In the genomic region with DNA sequence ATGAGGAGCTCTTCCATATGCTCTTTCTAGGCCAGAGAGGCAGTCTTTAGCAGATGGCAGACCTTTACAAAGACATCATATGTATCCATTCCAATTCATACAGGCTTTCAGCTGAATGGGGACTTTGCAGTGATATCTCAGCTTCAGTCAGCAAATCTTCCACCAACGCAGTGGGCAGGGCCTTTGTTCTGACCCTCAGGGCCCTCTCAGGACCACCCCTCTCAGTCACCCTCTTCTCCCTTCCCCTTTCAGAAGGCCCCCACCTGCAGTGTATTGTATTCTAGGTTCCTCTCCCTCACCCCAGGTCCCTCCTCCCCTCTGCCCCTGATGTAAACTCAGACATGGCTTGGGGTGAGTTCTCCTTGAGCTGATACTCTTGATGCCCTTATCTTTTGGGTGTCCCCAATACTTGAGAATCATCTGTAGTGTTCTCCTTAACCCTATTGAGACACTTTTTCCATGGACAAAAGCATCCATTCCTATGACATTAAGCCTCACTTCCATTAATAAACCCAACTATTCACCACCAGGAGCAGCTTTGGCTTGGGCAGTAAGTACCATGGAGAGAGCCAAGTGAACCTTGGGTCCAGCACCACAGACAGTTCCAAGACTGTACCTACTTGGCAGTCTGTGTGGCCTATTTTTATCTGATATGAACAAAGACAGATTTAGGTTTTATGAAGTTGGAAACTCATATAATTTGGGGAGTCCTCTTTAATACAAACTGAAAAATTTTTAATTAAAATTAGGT, we compare ENCODE assay signal across 1 cellular context.
TF ChIP-seq lines count a peak whose summit lies in the region.

No MANE protein-coding gene starts in this region.

TF ChIP-seq in HepG2, 621 proteins besides CTCF, POLR2A, EP300 and RAD21 (continued from another document and continues in another):
- TF ChIP-seq ZBTB26 (CRISPR knock-in tag; IDR thresholded peaks at IDR 0.05; ENCODE audit: borderline replicate concordance) (peak; percentile 86), SOX6 (IDR thresholded peaks at IDR 0.05) (no peak), SOX6 (CRISPR knock-in tag; IDR thresholded peaks at IDR 0.05) (no peak), ATF4 (CRISPR knock-in tag; IDR thresholded peaks at IDR 0.05) (no peak), ZSCAN9 (CRISPR knock-in tag; IDR thresholded peaks at IDR 0.05; ENCODE audit: borderline replicate concordance) (peak; percentile 93), ZNF446 (CRISPR knock-in tag; IDR thresholded peaks at IDR 0.05) (no peak; the same call in 1 of the 2 replicates), ZSCAN20 (CRISPR knock-in tag; IDR thresholded peaks at IDR 0.05; ENCODE audit: borderline replicate concordance) (no peak), PHF5A (CRISPR knock-in tag; IDR thresholded peaks at IDR 0.05; ENCODE audit: low read depth, unreplicated experiment) (no peak), ZSCAN12 (CRISPR knock-in tag; IDR thresholded peaks at IDR 0.05) (no peak; the same call in 1 of the 2 replicates), FOXA3 (CRISPR knock-in tag; IDR thresholded peaks at IDR 0.05) (0 out of 2 replicates have a peak, but pooled peaks have one; percentile 16), FOXC1 (CRISPR knock-in tag; IDR thresholded peaks at IDR 0.05; ENCODE audit: borderline replicate concordance) (no peak), GTF2F1 (IDR thresholded peaks at IDR 0.05; ENCODE audit: low read length) (no peak), CBX2 (IDR thresholded peaks at IDR 0.05; ENCODE audit: low read depth, low read length) (no peak), CBX2 (CRISPR knock-in tag; IDR thresholded peaks at IDR 0.05; ENCODE audit: low read depth) (no peak), HDAC2 (CRISPR knock-in tag; IDR thresholded peaks at IDR 0.05) (peak; percentile 62; the same call in 1 of the 2 replicates), ZNF552 (CRISPR knock-in tag; IDR thresholded peaks at IDR 0.05; ENCODE audit: borderline replicate concordance) (no peak), ZNF781 (CRISPR knock-in tag; IDR thresholded peaks at IDR 0.05; ENCODE audit: borderline replicate concordance, not compliant biosample characterization) (peak; percentile 34), ZNF292 (CRISPR knock-in tag; IDR thresholded peaks at IDR 0.05; ENCODE audit: borderline replicate concordance, low read depth) (no peak), THYN1 (CRISPR knock-in tag; IDR thresholded peaks at IDR 0.05; ENCODE audit: borderline replicate concordance, low read depth) (no peak), ISL2 (CRISPR knock-in tag; IDR thresholded peaks at IDR 0.05) (no peak), CHCHD3 (CRISPR knock-in tag; IDR thresholded peaks at IDR 0.05) (no peak), ZNF569 (CRISPR knock-in tag; IDR thresholded peaks at IDR 0.05; ENCODE audit: borderline replicate concordance) (no peak), STAG1 (CRISPR knock-in tag; IDR thresholded peaks at IDR 0.05) (no peak), ZFP41 (CRISPR knock-in tag; IDR thresholded peaks at IDR 0.05; ENCODE audit: borderline replicate concordance) (no peak), JARID2 (CRISPR knock-in tag; IDR thresholded peaks at IDR 0.05; ENCODE audit: insufficient replicate concordance) (no peak), ATRX (CRISPR knock-in tag; IDR thresholded peaks at IDR 0.05; ENCODE audit: borderline replicate concordance) (no peak), TBX2 (CRISPR knock-in tag; IDR thresholded peaks at IDR 0.05; ENCODE audit: borderline replicate concordance) (no peak), TEF (CRISPR knock-in tag; IDR thresholded peaks at IDR 0.05) (peak; percentile 80; the same call in 1 of the 2 replicates), EZH2 (conservative IDR thresholded peaks at IDR 0.05; ENCODE audit: low read depth, low read length) (no peak), ZBTB7B (CRISPR knock-in tag; IDR thresholded peaks at IDR 0.05) (no peak), ZNF224 (CRISPR knock-in tag; IDR thresholded peaks at IDR 0.05) (no peak), ZBTB7A (CRISPR knock-in tag; IDR thresholded peaks at IDR 0.05) (no peak), TBL1XR1 (IDR thresholded peaks at IDR 0.05; ENCODE audit: borderline replicate concordance, low read length, partially characterized antibody) (no peak), ARHGAP35 (CRISPR knock-in tag; IDR thresholded peaks at IDR 0.05; ENCODE audit: borderline replicate concordance) (no peak; the same call in 1 of the 2 replicates), ERF (CRISPR knock-in tag; IDR thresholded peaks at IDR 0.05) (0 out of 2 replicates have a peak, but pooled peaks have one; percentile 55), ZBED4 (CRISPR knock-in tag; IDR thresholded peaks at IDR 0.05; ENCODE audit: borderline replicate concordance) (no peak)
- TF ChIP-seq, protein P1, sequence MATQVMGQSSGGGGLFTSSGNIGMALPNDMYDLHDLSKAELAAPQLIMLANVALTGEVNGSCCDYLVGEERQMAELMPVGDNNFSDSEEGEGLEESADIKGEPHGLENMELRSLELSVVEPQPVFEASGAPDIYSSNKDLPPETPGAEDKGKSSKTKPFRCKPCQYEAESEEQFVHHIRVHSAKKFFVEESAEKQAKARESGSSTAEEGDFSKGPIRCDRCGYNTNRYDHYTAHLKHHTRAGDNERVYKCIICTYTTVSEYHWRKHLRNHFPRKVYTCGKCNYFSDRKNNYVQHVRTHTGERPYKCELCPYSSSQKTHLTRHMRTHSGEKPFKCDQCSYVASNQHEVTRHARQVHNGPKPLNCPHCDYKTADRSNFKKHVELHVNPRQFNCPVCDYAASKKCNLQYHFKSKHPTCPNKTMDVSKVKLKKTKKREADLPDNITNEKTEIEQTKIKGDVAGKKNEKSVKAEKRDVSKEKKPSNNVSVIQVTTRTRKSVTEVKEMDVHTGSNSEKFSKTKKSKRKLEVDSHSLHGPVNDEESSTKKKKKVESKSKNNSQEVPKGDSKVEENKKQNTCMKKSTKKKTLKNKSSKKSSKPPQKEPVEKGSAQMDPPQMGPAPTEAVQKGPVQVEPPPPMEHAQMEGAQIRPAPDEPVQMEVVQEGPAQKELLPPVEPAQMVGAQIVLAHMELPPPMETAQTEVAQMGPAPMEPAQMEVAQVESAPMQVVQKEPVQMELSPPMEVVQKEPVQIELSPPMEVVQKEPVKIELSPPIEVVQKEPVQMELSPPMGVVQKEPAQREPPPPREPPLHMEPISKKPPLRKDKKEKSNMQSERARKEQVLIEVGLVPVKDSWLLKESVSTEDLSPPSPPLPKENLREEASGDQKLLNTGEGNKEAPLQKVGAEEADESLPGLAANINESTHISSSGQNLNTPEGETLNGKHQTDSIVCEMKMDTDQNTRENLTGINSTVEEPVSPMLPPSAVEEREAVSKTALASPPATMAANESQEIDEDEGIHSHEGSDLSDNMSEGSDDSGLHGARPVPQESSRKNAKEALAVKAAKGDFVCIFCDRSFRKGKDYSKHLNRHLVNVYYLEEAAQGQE (IDR thresholded peaks at IDR 0.05; ENCODE audit: borderline replicate concordance in 1 of 2, low read depth in 1 of 2, low read length in 2 of 2), result peak; percentile 78 to 98
- TF ChIP-seq, protein P2, sequence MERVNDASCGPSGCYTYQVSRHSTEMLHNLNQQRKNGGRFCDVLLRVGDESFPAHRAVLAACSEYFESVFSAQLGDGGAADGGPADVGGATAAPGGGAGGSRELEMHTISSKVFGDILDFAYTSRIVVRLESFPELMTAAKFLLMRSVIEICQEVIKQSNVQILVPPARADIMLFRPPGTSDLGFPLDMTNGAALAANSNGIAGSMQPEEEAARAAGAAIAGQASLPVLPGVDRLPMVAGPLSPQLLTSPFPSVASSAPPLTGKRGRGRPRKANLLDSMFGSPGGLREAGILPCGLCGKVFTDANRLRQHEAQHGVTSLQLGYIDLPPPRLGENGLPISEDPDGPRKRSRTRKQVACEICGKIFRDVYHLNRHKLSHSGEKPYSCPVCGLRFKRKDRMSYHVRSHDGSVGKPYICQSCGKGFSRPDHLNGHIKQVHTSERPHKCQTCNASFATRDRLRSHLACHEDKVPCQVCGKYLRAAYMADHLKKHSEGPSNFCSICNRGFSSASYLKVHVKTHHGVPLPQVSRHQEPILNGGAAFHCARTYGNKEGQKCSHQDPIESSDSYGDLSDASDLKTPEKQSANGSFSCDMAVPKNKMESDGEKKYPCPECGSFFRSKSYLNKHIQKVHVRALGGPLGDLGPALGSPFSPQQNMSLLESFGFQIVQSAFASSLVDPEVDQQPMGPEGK (CRISPR knock-in tag; IDR thresholded peaks at IDR 0.05), result 0 out of 2 replicates have a peak, but pooled peaks have one; percentile 30
- TF ChIP-seq, protein P3, sequence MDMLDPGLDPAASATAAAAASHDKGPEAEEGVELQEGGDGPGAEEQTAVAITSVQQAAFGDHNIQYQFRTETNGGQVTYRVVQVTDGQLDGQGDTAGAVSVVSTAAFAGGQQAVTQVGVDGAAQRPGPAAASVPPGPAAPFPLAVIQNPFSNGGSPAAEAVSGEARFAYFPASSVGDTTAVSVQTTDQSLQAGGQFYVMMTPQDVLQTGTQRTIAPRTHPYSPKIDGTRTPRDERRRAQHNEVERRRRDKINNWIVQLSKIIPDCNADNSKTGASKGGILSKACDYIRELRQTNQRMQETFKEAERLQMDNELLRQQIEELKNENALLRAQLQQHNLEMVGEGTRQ (IDR thresholded peaks at IDR 0.05; ENCODE audit: low read depth, low read length), result no peak
- TF ChIP-seq, protein P3 (CRISPR knock-in tag; IDR thresholded peaks at IDR 0.05; ENCODE audit: borderline replicate concordance), result no peak
- TF ChIP-seq, protein P4, sequence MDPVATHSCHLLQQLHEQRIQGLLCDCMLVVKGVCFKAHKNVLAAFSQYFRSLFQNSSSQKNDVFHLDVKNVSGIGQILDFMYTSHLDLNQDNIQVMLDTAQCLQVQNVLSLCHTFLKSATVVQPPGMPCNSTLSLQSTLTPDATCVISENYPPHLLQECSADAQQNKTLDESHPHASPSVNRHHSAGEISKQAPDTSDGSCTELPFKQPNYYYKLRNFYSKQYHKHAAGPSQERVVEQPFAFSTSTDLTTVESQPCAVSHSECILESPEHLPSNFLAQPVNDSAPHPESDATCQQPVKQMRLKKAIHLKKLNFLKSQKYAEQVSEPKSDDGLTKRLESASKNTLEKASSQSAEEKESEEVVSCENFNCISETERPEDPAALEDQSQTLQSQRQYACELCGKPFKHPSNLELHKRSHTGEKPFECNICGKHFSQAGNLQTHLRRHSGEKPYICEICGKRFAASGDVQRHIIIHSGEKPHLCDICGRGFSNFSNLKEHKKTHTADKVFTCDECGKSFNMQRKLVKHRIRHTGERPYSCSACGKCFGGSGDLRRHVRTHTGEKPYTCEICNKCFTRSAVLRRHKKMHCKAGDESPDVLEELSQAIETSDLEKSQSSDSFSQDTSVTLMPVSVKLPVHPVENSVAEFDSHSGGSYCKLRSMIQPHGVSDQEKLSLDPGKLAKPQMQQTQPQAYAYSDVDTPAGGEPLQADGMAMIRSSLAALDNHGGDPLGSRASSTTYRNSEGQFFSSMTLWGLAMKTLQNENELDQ (CRISPR knock-in tag; IDR thresholded peaks at IDR 0.05; ENCODE audit: borderline replicate concordance), result peak; percentile 92; the same call in 1 of the 2 replicates
